9 cellular contexts compared by ENCODE assay signal in the genomic region with DNA sequence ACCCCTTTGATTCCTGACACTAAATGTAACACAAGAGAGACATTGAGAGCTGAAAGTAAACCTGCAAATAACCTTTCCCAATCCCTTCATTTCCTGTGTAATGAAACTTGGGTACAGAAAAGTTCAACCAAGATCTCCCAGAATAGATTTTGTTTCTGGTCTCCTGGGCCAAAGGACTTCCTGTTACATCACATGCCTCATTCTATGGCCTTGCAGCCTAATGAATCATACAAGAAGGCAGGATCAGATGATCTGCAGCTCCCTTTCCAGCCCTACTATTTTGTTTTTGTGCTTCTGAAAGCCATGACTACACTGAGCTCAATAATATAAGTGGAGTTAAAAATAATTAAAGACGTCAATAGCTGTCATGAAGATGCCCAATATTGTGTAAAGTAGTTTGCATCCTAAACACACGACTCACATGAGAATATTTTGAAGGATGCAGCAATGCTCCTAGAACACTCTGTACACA.
DNase-seq lines count a peak whose midpoint lies in the region; ATAC-seq and TF ChIP-seq lines count a peak whose summit lies in the region.
"Had no signal": no experiment of that assay in that cellular context is flagged by ENCODE, and none has a peak within 500 bp of the region (broad histone marks: within the 10 kb centered on the region; RNA-seq: fewer than 3 reads in every experiment).

No MANE protein-coding gene starts in this region.

- H3K27me3 Mint-ChIP-seq in brain, result no peaks in the 10 kb centered on the region

- no peaks in the 10 kb centered on the region for H3K9me3 ChIP-seq in neuronal stem cell (replicated peaks in 1 of 2; ENCODE audit: control insufficient read depth in 2 of 2, insufficient read depth in 1 of 2, low read depth in 1 of 2, low read length in 2 of 2)
- no peaks in the 10 kb centered on the region for H3K9me3 ChIP-seq in effector memory CD4-positive, alpha-beta T cell (ENCODE audit: control insufficient read depth, low read length)

- H3K23ac ChIP-seq in neuronal stem cell (ENCODE audit: low read depth, low read length, poor library complexity), result no peak overlapping the region

- no peak overlapping the region for H3K4ac ChIP-seq in neuronal stem cell (ENCODE audit: low read length)

- no peak overlapping the region for H3K27ac ChIP-seq in neuronal stem cell (replicated peaks; ENCODE audit: low read length)
- H3K27ac ChIP-seq in effector memory CD4-positive, alpha-beta T cell (ENCODE audit: insufficient read depth, low read length, poor library complexity, severe bottlenecking), result no peak overlapping the region
- H3K27ac ChIP-seq: KMS-11 had no signal

- H2BK12ac ChIP-seq in neuronal stem cell (ENCODE audit: low read length), result no peak overlapping the region

- H4K91ac ChIP-seq in neuronal stem cell (ENCODE audit: low read depth, low read length, poor library complexity), result no peak overlapping the region

- no peaks in the 10 kb centered on the region for H3K27me3 ChIP-seq in neuronal stem cell (ENCODE audit: control insufficient read depth in 3 of 3, insufficient read depth in 3 of 3, low read depth in 1 of 3, low read length in 3 of 3)
- H3K27me3 ChIP-seq in effector memory CD4-positive, alpha-beta T cell (replicated peaks; ENCODE audit: control insufficient read depth, insufficient read depth, low read length, poor library complexity, severe bottlenecking), result no peaks in the 10 kb centered on the region

- peak overlapping the region in 4 of 5 experiments; percentile 11 to 87 (median 44) for H3K27ac Mint-ChIP-seq in brain

- H3K4me2 ChIP-seq in neuronal stem cell (ENCODE audit: insufficient read depth, low read length, poor library complexity, severe bottlenecking), result no peak overlapping the region
- H3K4me2 ChIP-seq: KMS-11 had no signal

- no peak overlapping the region for H2BK15ac ChIP-seq in neuronal stem cell (ENCODE audit: low read length)

- peaks cover 3% of the 10 kb centered on the region in 2 donors for H3K4me1 ChIP-seq in neuronal stem cell (ENCODE audit: control insufficient read depth in 2 of 2, insufficient read depth in 1 of 2, low read depth in 1 of 2, low read length in 2 of 2)
- no peaks in the 10 kb centered on the region for H3K4me1 ChIP-seq in effector memory CD4-positive, alpha-beta T cell (ENCODE audit: control insufficient read depth, insufficient read depth, low read length, poor library complexity, severe bottlenecking)

- ATAC-seq in HG03571 (IDR thresholded peaks at IDR 0.05; ENCODE audit: unreplicated experiment), result no peak

- no peak overlapping the region for H2BK5ac ChIP-seq in neuronal stem cell (ENCODE audit: low read length)

- no peaks in the 10 kb centered on the region for H3K79me1 ChIP-seq in neuronal stem cell (ENCODE audit: low read depth, low read length)

- H3K9me3 Mint-ChIP-seq in brain, result peaks cover 12 to 14% (median 13%) of the 10 kb centered on the region in 5 experiments

- H3K4me3 ChIP-seq in GM12865 (ENCODE audit: low read depth, low read length) (no peak overlapping the region), neuronal stem cell (ENCODE audit: low read length in 2 of 2) (no peak overlapping the region)
- H3K4me3 ChIP-seq in effector memory CD4-positive, alpha-beta T cell (ENCODE audit: insufficient read depth, low read depth, low read length, poor library complexity, severe bottlenecking), result no peak overlapping the region

- no peak overlapping the region for H2AK5ac ChIP-seq in neuronal stem cell (ENCODE audit: low read depth, low read length)

- no peak overlapping the region for H3K4me3 Mint-ChIP-seq in brain

- no peaks in the 10 kb centered on the region for H3K36me3 ChIP-seq in neuronal stem cell (replicated peaks in 1 of 2; ENCODE audit: control insufficient read depth in 2 of 2, insufficient read depth in 2 of 2, low read length in 2 of 2)
- H3K36me3 ChIP-seq in effector memory CD4-positive, alpha-beta T cell (ENCODE audit: control insufficient read depth, insufficient read depth, low read length), result no peaks in the 10 kb centered on the region

- H3K9ac ChIP-seq in neuronal stem cell (ENCODE audit: low read depth, low read length, poor library complexity), result no peak overlapping the region
- H3K9ac ChIP-seq: KMS-11 had no signal

- DNase-seq in GM12865 (ENCODE audit: low read depth) (peak; percentile 51), KG1 (lab: John Stamatoyannopoulos, UW) (peak; percentile 29), neuronal stem cell (ENCODE audit: low spot score) (no peak), NCI-H82 treated with DMSO at 0.1 percent for 48 hours (lab: John Stamatoyannopoulos, UW; ENCODE audit: unreplicated experiment) (no peak)
- no peak for DNase-seq in activated CD4-positive, alpha-beta T cell treated with anti-CD3 and anti-CD28 coated beads, Interleukin-2, amount 50 U/mL, for 48 hours
- DNase-seq in effector memory CD4-positive, alpha-beta T cell, result no peak

- H3K36me3 Mint-ChIP-seq in brain, result peaks cover 6% of the 10 kb centered on the region

- H2AFZ ChIP-seq in neuronal stem cell (ENCODE audit: low read length), result peak overlapping the region; percentile 23

- no peak overlapping the region for H3K18ac ChIP-seq in neuronal stem cell (ENCODE audit: low read length)

- H2BK120ac ChIP-seq in neuronal stem cell (ENCODE audit: low read depth, low read length), result no peak overlapping the region

- TF ChIP-seq CTCF in GM12865 (IDR thresholded peaks at IDR 0.05; ENCODE audit: insufficient read depth, low read depth, low read length, missing control alignments) (no peak), brain (conservative IDR thresholded peaks at IDR 0.05) (no peak)

- H4K8ac ChIP-seq in neuronal stem cell (ENCODE audit: low read depth, low read length), result no peak overlapping the region

- WGBS in neuronal stem cell (ENCODE audit: extremely low coverage in 2 of 2, insufficient read length in 2 of 2, insufficient replicate concordance in 1 of 2), 2 donors, result no CpG with 5 or more reads among the region's 2 CpGs

- no peak overlapping the region for H3K14ac ChIP-seq in neuronal stem cell (ENCODE audit: low read length)

- H3K4me1 Mint-ChIP-seq in brain, result peaks cover 20% of the 10 kb centered on the region

Comparison
In these comparisons a context has a peak if more than half of its experiments do, and no peak if none do; other contexts are left out.
1. DNase-seq: peak in GM12865 (single experiment) and KG1 (single experiment); none in neuronal stem cell (single experiment), activated CD4-positive, alpha-beta T cell treated with anti-CD3 and anti-CD28 coated beads, Interleukin-2, amount 50 U/mL, for 48 hours (0 of 2), effector memory CD4-positive, alpha-beta T cell (0 of 3) and NCI-H82 treated with DMSO at 0.1 percent for 48 hours (single experiment).